In the genomic region with DNA sequence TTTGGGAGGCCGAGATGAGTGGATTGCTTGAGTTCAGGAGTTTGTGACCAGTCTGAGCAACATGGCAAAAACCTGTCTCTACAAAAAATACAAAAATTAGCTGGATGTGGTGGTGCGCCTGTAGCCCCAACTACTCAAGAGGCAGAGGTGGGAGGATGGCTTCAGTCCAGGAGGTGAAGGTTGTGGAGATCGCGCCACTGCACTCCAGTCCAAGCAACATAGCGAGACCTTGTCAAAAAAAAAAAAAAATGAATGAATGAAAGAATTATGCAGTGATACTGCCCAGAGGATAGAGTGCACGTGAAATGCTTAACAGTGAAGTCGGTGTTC, we compare ENCODE assay signal across 7 cellular contexts. TPM values are rescaled to one million over a fixed set of nuclear protein-coding genes. Genes with fewer than 3 reads are reported as not detected.
DNase-seq lines count a peak whose midpoint lies in the region; ATAC-seq, FAIRE-seq and TF ChIP-seq lines count a peak whose summit lies in the region.
"Had no signal": no experiment of that assay in that cellular context is flagged by ENCODE, and none has a peak within 500 bp of the region (broad histone marks: within the 10 kb centered on the region; RNA-seq: fewer than 3 reads in every experiment).

No MANE protein-coding gene starts in this region.

- no peak for FAIRE-seq in A549 (lab: Jason Lieb, UNC)

- no peak overlapping the region for H3K27ac ChIP-seq in A549
- H3K27ac ChIP-seq in OCI-LY3 (ENCODE audit: low read length), result no peak overlapping the region
- H3K27ac ChIP-seq: body of pancreas had no signal

- H4K20me1 ChIP-seq in OCI-LY3 (ENCODE audit: insufficient read depth, low read length), result no peaks in the 10 kb centered on the region

- H3K4me3 ChIP-seq in A549 (no peak overlapping the region), OCI-LY3 (ENCODE audit: low read length) (peak overlapping the region; percentile 97), iPS-18c (ENCODE audit: insufficient read depth, low read depth, low read length) (0 out of 2 replicates have a peak overlapping the region, but pooled peaks have one; percentile 25)

- H3K4me2 ChIP-seq in A549 (peak overlapping the region; percentile 43; the same call in 2 of the 3 replicates), OCI-LY3 (ENCODE audit: low read length) (peak overlapping the region; percentile 81)

- H2AFZ ChIP-seq in OCI-LY3 (ENCODE audit: low read depth, low read length), result no peak overlapping the region

- no peaks in the 10 kb centered on the region for H3K9me3 ChIP-seq in A549
- no peaks in the 10 kb centered on the region for H3K9me3 ChIP-seq in OCI-LY3 (ENCODE audit: insufficient read depth, low read length)
- peaks cover 4% of the 10 kb centered on the region for H3K9me3 ChIP-seq in iPS-18c (ENCODE audit: control insufficient read depth, insufficient read depth, low read length)
- H3K9me3 ChIP-seq: body of pancreas had no signal

- POLR2A ChIA-PET in A549 (lab: Yijun Ruan, JAX), result no interaction called here

- H3K9ac ChIP-seq in OCI-LY3 (ENCODE audit: low read length), result no peak overlapping the region

- no peak for TF ChIP-seq RAD21 in A549 (conservative IDR thresholded peaks at IDR 0.05 in 1 of 2, IDR thresholded peaks at IDR 0.05 in 1 of 2)

- H3K4me1 ChIP-seq in A549 (peaks cover 11% of the 10 kb centered on the region; the same call in 1 of the 3 replicates), OCI-LY3 (ENCODE audit: low read length) (peaks cover 15% of the 10 kb centered on the region)

- CTCF ChIA-PET in A549 (lab: Yijun Ruan, JAX), result interaction anchor here (0.9 to 1.7 kb wide), 4 partner anchors 9 to 206 kb away, joined by 3 to 5 read pairs (median 3); no protein-coding TSS in a partner anchor

- no peak for ATAC-seq in A549

- peaks cover 17% of the 10 kb centered on the region for H3K79me2 ChIP-seq in OCI-LY3 (ENCODE audit: low read length)

- DNase-seq in A549 (ENCODE audit: low read depth in 1 of 2, low spot score in 1 of 2) (no peak), AG20443 (ENCODE audit: low spot score) (no peak), DMS53 treated with DMSO at 0.1 percent for 48 hours (lab: John Stamatoyannopoulos, UW; ENCODE audit: unreplicated experiment) (no peak), SK-N-DZ (ENCODE audit: low spot score) (no peak)

- no peak for TF ChIP-seq POLR2A in A549 (IDR thresholded peaks at IDR 0.05; ENCODE audit: low read length)

- TF ChIP-seq CTCF in A549 (IDR thresholded peaks at IDR 0.05), result no peak
- TF ChIP-seq CTCF in OCI-LY3 (IDR thresholded peaks at IDR 0.05; ENCODE audit: low read depth, low read length), result no peak

- TF ChIP-seq EP300 in A549 (IDR thresholded peaks at IDR 0.05), result no peak

- H3K36me3 ChIP-seq in OCI-LY3 (replicated peaks; ENCODE audit: low read depth, low read length), result no peaks in the 10 kb centered on the region

- H3K27me3 ChIP-seq in OCI-LY3 (ENCODE audit: low read depth, low read length), result no peaks in the 10 kb centered on the region
- H3K27me3 ChIP-seq: body of pancreas had no signal

- 62% methylated on average over 7 of the region's 7 CpGs for WGBS in A549 (ENCODE audit: missing lambda C conversion rate)

TF ChIP-seq in A549, 52 proteins besides CTCF, POLR2A, EP300 and RAD21:
- no peak for TF ChIP-seq HDAC2 (IDR thresholded peaks at IDR 0.05)
- no peak for TF ChIP-seq TP53 (CRISPR knock-in tag; IDR thresholded peaks at IDR 0.05)
- no peak for TF ChIP-seq FOSL2 (IDR thresholded peaks at IDR 0.05)
- no peak for TF ChIP-seq FOSL2 (CRISPR knock-in tag; IDR thresholded peaks at IDR 0.05)
- TF ChIP-seq RCOR1 (IDR thresholded peaks at IDR 0.05; ENCODE audit: low read depth, low read length), result no peak
- TF ChIP-seq PHF8 (IDR thresholded peaks at IDR 0.05; ENCODE audit: borderline replicate concordance, low read depth), result no peak
- TF ChIP-seq, protein P1, sequence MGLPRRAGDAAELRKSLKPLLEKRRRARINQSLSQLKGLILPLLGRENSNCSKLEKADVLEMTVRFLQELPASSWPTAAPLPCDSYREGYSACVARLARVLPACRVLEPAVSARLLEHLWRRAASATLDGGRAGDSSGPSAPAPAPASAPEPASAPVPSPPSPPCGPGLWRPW (IDR thresholded peaks at IDR 0.05), result no peak
- TF ChIP-seq MAFK (IDR thresholded peaks at IDR 0.05; ENCODE audit: partially characterized antibody), result no peak
- no peak for TF ChIP-seq NFE2L2 (conservative IDR thresholded peaks at IDR 0.05; ENCODE audit: low read length)
- no peak for TF ChIP-seq RFX5 (IDR thresholded peaks at IDR 0.05)
- no peak for TF ChIP-seq ZC3H11A (IDR thresholded peaks at IDR 0.05)
- no peak for TF ChIP-seq CBX8 (IDR thresholded peaks at IDR 0.05)
- TF ChIP-seq, protein P2, sequence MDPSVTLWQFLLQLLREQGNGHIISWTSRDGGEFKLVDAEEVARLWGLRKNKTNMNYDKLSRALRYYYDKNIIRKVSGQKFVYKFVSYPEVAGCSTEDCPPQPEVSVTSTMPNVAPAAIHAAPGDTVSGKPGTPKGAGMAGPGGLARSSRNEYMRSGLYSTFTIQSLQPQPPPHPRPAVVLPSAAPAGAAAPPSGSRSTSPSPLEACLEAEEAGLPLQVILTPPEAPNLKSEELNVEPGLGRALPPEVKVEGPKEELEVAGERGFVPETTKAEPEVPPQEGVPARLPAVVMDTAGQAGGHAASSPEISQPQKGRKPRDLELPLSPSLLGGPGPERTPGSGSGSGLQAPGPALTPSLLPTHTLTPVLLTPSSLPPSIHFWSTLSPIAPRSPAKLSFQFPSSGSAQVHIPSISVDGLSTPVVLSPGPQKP (IDR thresholded peaks at IDR 0.05; ENCODE audit: low read depth, low read length), result no peak
- no peak for TF ChIP-seq NPAS2 (CRISPR knock-in tag; IDR thresholded peaks at IDR 0.05; ENCODE audit: borderline replicate concordance)
- TF ChIP-seq SMC3 (IDR thresholded peaks at IDR 0.05), result no peak
- no peak for TF ChIP-seq KDM1A (IDR thresholded peaks at IDR 0.05; ENCODE audit: low read depth)

RNA-seq across cellular contexts. Expression of gene DPH2, which starts 0.4 kb away (rescaled TPM):
- polyA plus RNA-seq in A549 (2011; rRNA removed), result 41.7 and 43.5 TPM in 2 replicates
- polyA plus RNA-seq in A549 (2012; cell fraction: cytosol; rRNA removed), result 57.1 and 68.4 TPM in 2 replicates
- polyA plus RNA-seq in A549 (2012; cell fraction: nucleus; rRNA removed), result 170 and 171 TPM in 2 replicates
- polyA plus RNA-seq in A549 (2017; fragmentation: RNase III; extraction: RNeasy Plus Mini Kit Qiagen cat#74134 plus additional on column Dnase treatment), result 35.0 to 42.4 TPM (median 38.8 TPM) in 3 replicates
- 69.6 and 71.1 TPM in 2 replicates for polyA minus RNA-seq in A549 (2011; rRNA and poly(A)+ RNA removed)
- 44.2 and 50.7 TPM in 2 replicates for polyA plus RNA-seq in SK-N-DZ (2014; cell fraction: cytosol; rRNA removed)
- 90.6 and 137 TPM in 2 replicates for polyA plus RNA-seq in SK-N-DZ (2014; cell fraction: nucleus; rRNA removed)

RNA-seq across cellular contexts. Expression of gene ATP6V0B, which starts 5.4 kb away (rescaled TPM):
- 97.0 and 104 TPM in 2 replicates for polyA plus RNA-seq in A549 (2011; rRNA removed)
- 172 and 181 TPM in 2 replicates for polyA plus RNA-seq in A549 (2012; cell fraction: cytosol; rRNA removed)
- polyA plus RNA-seq in A549 (2012; cell fraction: nucleus; rRNA removed), result 119 and 130 TPM in 2 replicates
- 91.0 to 101 TPM (median 91.2 TPM) in 3 replicates for polyA plus RNA-seq in A549 (2017; fragmentation: RNase III; extraction: RNeasy Plus Mini Kit Qiagen cat#74134 plus additional on column Dnase treatment)
- polyA minus RNA-seq in A549 (2011; rRNA and poly(A)+ RNA removed), result 70.2 and 72.6 TPM in 2 replicates
- polyA plus RNA-seq in SK-N-DZ (2014; cell fraction: cytosol; rRNA removed), result 240 and 241 TPM in 2 replicates
- polyA plus RNA-seq in SK-N-DZ (2014; cell fraction: nucleus; rRNA removed), result 211 and 230 TPM in 2 replicates

RNA-seq across cellular contexts. Expression of gene B4GALT2, which starts 9.6 kb away (rescaled TPM):
- polyA plus RNA-seq in A549 (2011; rRNA removed), result 19.0 and 21.2 TPM in 2 replicates
- polyA plus RNA-seq in A549 (2012; cell fraction: cytosol; rRNA removed), result 35.2 and 58.6 TPM in 2 replicates
- 49.6 and 74.1 TPM in 2 replicates for polyA plus RNA-seq in A549 (2012; cell fraction: nucleus; rRNA removed)
- 35.8 to 36.4 TPM (median 36.0 TPM) in 3 replicates for polyA plus RNA-seq in A549 (2017; fragmentation: RNase III; extraction: RNeasy Plus Mini Kit Qiagen cat#74134 plus additional on column Dnase treatment)
- 30.4 and 32.3 TPM in 2 replicates for polyA minus RNA-seq in A549 (2011; rRNA and poly(A)+ RNA removed)
- 87.4 and 102 TPM in 2 replicates for polyA plus RNA-seq in SK-N-DZ (2014; cell fraction: cytosol; rRNA removed)
- 61.8 and 91.4 TPM in 2 replicates for polyA plus RNA-seq in SK-N-DZ (2014; cell fraction: nucleus; rRNA removed)

RNA-seq across cellular contexts. Expression of gene CCDC24, which starts 22.0 kb away (rescaled TPM):
- 2.0 and 2.9 TPM in 2 replicates for polyA plus RNA-seq in A549 (2011; rRNA removed)
- 3.5 and 5.4 TPM in 2 replicates for polyA plus RNA-seq in A549 (2012; cell fraction: cytosol; rRNA removed)
- polyA plus RNA-seq in A549 (2012; cell fraction: nucleus; rRNA removed), result 12.0 and 17.8 TPM in 2 replicates
- 9.3 to 12.5 TPM (median 10.2 TPM) in 3 replicates for polyA plus RNA-seq in A549 (2017; fragmentation: RNase III; extraction: RNeasy Plus Mini Kit Qiagen cat#74134 plus additional on column Dnase treatment)
- polyA minus RNA-seq in A549 (2011; rRNA and poly(A)+ RNA removed), result 2.0 and 2.4 TPM in 2 replicates
- 5.1 and 7.1 TPM in 2 replicates for polyA plus RNA-seq in SK-N-DZ (2014; cell fraction: cytosol; rRNA removed)
- 11.6 and 14.3 TPM in 2 replicates for polyA plus RNA-seq in SK-N-DZ (2014; cell fraction: nucleus; rRNA removed)

RNA-seq across cellular contexts. Expression of gene IPO13, which starts 22.6 kb away (rescaled TPM):
- polyA plus RNA-seq in A549 (2011; rRNA removed), result 8.1 and 12.9 TPM in 2 replicates
- 11.9 and 13.7 TPM in 2 replicates for polyA plus RNA-seq in A549 (2012; cell fraction: cytosol; rRNA removed)
- polyA plus RNA-seq in A549 (2012; cell fraction: nucleus; rRNA removed), result 33.2 and 37.8 TPM in 2 replicates
- polyA plus RNA-seq in A549 (2017; fragmentation: RNase III; extraction: RNeasy Plus Mini Kit Qiagen cat#74134 plus additional on column Dnase treatment), result 12.7 to 15.8 TPM (median 14.4 TPM) in 3 replicates
- polyA minus RNA-seq in A549 (2011; rRNA and poly(A)+ RNA removed), result 23.7 and 28.0 TPM in 2 replicates
- 14.8 and 17.5 TPM in 2 replicates for polyA plus RNA-seq in SK-N-DZ (2014; cell fraction: cytosol; rRNA removed)
- 23.9 and 60.9 TPM in 2 replicates for polyA plus RNA-seq in SK-N-DZ (2014; cell fraction: nucleus; rRNA removed)
